In genomic region chr1:25744140-25744581, GRCh38 we compare ENCODE assay signal across 9 cellular contexts. TPM values are rescaled to one million over a fixed set of nuclear protein-coding genes. Genes with fewer than 3 reads are reported as not detected.
DNase-seq lines count a peak whose midpoint lies in the region; ATAC-seq, FAIRE-seq and TF ChIP-seq lines count a peak whose summit lies in the region.
"Had no signal": no experiment of that assay in that cellular context is flagged by ENCODE, and none has a peak within 500 bp of the region (broad histone marks: within the 10 kb centered on the region; RNA-seq: fewer than 3 reads in every experiment).

No MANE protein-coding gene starts in this region.

- peak overlapping the region; percentile 84; the same call in 1 of the 2 replicates for H2BK15ac ChIP-seq in H1 (ENCODE audit: low read length)
- H2BK15ac ChIP-seq in mesenchymal stem cell (ENCODE audit: low read depth, poor library complexity, severe bottlenecking) = peak overlapping the region; percentile 75

- no peak overlapping the region for H3K4me2 ChIP-seq in H1 (ENCODE audit: insufficient read depth in 1 of 2, low read depth in 2 of 2, low read length in 2 of 2)
- H3K4me2 ChIP-seq in mesenchymal stem cell (ENCODE audit: low read length, poor library complexity, severe bottlenecking) = no peak overlapping the region

- no peak overlapping the region for H3K4me3 ChIP-seq in H1 (ENCODE audit: extremely low read depth in 1 of 4, insufficient read depth in 2 of 4, low read depth in 3 of 4, low read length in 4 of 4)
- H3K4me3 ChIP-seq in mesenchymal stem cell (ENCODE audit: insufficient read depth in 1 of 2, low read depth in 1 of 2, low read length in 2 of 2) = peak overlapping the region in 1 of 2 experiments; percentile 27
- H3K4me3 ChIP-seq in aorta (ENCODE audit: low read length in 2 of 2) = no peak overlapping the region

- no peak overlapping the region for H3K14ac ChIP-seq in H1 (ENCODE audit: insufficient read length)
- no peak overlapping the region for H3K14ac ChIP-seq in mesenchymal stem cell (ENCODE audit: low read length in 2 of 2)

- H3K79me1 ChIP-seq in H1 (ENCODE audit: low read depth, low read length) (no peaks in the 10 kb centered on the region), mesenchymal stem cell (replicated peaks; ENCODE audit: low read length, poor library complexity, severe bottlenecking) (no peaks in the 10 kb centered on the region)

- DNase-seq in DMS79 (lab: John Stamatoyannopoulos, UW) (peak; percentile 70), NCI-H524 treated with DMSO at 0.1 percent for 48 hours (lab: John Stamatoyannopoulos, UW) (peak; percentile 43), H1 (ENCODE audit: low read depth in 1 of 2, low spot score in 2 of 2) (peak; percentile 47 to 63), mesenchymal stem cell (peak; percentile 56), aorta (peak; percentile 72 to 77), T-helper 2 cell (no peak)
- no peak for DNase-seq in activated CD8-positive, alpha-beta T cell treated with anti-CD3 and anti-CD28 coated beads for 36 hours

- no peak overlapping the region for H3K56ac ChIP-seq in H1 (replicated peaks; ENCODE audit: insufficient read length, low read depth, low read length)

- H3K79me2 ChIP-seq in H1 (ENCODE audit: control insufficient read depth in 1 of 2, insufficient read depth in 2 of 2, low read length in 2 of 2) = no peaks in the 10 kb centered on the region

- CTCF ChIA-PET in H1 (lab: Charles Lee; ENCODE audit: partially characterized antibody) = interaction anchor here (0.9 to 2.1 kb wide), 12 partner anchors 11 to 171 kb away, joined by 3 to 9 read pairs (median 3); no protein-coding TSS in a partner anchor
- CTCF ChIA-PET in activated CD8-positive, alpha-beta T cell treated with anti-CD3 and anti-CD28 coated beads for 36 hours (lab: Charles Lee) = no interaction called here

- TF ChIP-seq POLR2A in H1 (IDR thresholded peaks at IDR 0.05; ENCODE audit: control extremely low read depth in 1 of 2, low read depth in 2 of 2, low read length in 2 of 2) = no peak

- peak; percentile 61 to 78 for TF ChIP-seq RAD21 in H1 (IDR thresholded peaks at IDR 0.05 in 1 of 2, conservative IDR thresholded peaks at IDR 0.05 in 1 of 2; ENCODE audit: low read depth in 2 of 2, low read length in 2 of 2)

- POLR2A ChIA-PET in H1 (lab: Charles Lee; ENCODE audit: partially characterized antibody) = interaction anchor here (0.9 to 1.0 kb wide), 2 partner anchors 11 to 37 kb away, joined by 3 read pairs; no protein-coding TSS in a partner anchor
- POLR2A ChIA-PET in activated CD8-positive, alpha-beta T cell treated with anti-CD3 and anti-CD28 coated beads for 36 hours (lab: Charles Lee) = interaction anchor here (0.6 kb wide), 1 partner anchor 833 kb away, joined by 3 read pairs; no protein-coding TSS in a partner anchor

- H3K27me3 Mint-ChIP-seq in activated CD8-positive, alpha-beta T cell treated with anti-CD3 and anti-CD28 coated beads for 36 hours = no peaks in the 10 kb centered on the region

- peak; percentile 63 for FAIRE-seq in H1 (lab: Jason Lieb, UNC)

- no peaks in the 10 kb centered on the region for H3K9me3 Mint-ChIP-seq in activated CD8-positive, alpha-beta T cell treated with anti-CD3 and anti-CD28 coated beads for 36 hours

- no peaks in the 10 kb centered on the region for H3K36me3 Mint-ChIP-seq in activated CD8-positive, alpha-beta T cell treated with anti-CD3 and anti-CD28 coated beads for 36 hours (ENCODE audit: low read depth)
- H3K36me3 Mint-ChIP-seq: IgD-negative memory B cell had no signal

- H3K27ac ChIP-seq in H1 (ENCODE audit: low read depth, low read length) (no peak overlapping the region), mesenchymal stem cell (ENCODE audit: low read length, poor library complexity, severe bottlenecking) (no peak overlapping the region), aorta (ENCODE audit: low read depth in 1 of 2, low read length in 2 of 2) (peak overlapping the region; percentile 8 to 95)

- no peak for TF ChIP-seq EP300 in H1 (IDR thresholded peaks at IDR 0.05; ENCODE audit: borderline replicate concordance in 1 of 2, low read depth in 2 of 2, low read length in 2 of 2)

- no peak overlapping the region for H4K5ac ChIP-seq in H1 (ENCODE audit: insufficient read length, low read depth, low read length)

- peaks cover 12 to 34% (median 17%) of the 10 kb centered on the region in 4 experiments for H3K4me1 ChIP-seq in H1 (replicated peaks in 1 of 4; ENCODE audit: control insufficient read depth in 3 of 4, insufficient read depth in 4 of 4, low read length in 3 of 4)
- peaks cover 9% of the 10 kb centered on the region for H3K4me1 ChIP-seq in mesenchymal stem cell (ENCODE audit: control insufficient read depth, insufficient read depth, low read depth, low read length)
- H3K4me1 ChIP-seq in aorta (ENCODE audit: control insufficient read depth in 1 of 2, insufficient read depth in 2 of 2, low read length in 2 of 2) = no peaks in the 10 kb centered on the region

- WGBS in H1 (ENCODE audit: extremely low coverage in 1 of 2, insufficient coverage in 1 of 2, insufficient read length in 1 of 2, insufficient replicate concordance in 2 of 2, low coverage in 1 of 2, low lambda C conversion rate in 2 of 2, missing lambda C conversion rate in 1 of 2), 2 experiments = 59% methylated on average over 8 of the region's 8 CpGs; no CpG with 5 or more reads in 1 of the 2 experiments
- 35% methylated on average over 8 of the region's 8 CpGs for WGBS in mesenchymal stem cell
- WGBS in aorta, 2 donors = 13 to 15% methylated on average over 8 of the region's 8 CpGs

- no peaks in the 10 kb centered on the region for H4K20me1 ChIP-seq in H1 (replicated peaks in 1 of 2; ENCODE audit: control insufficient read depth in 1 of 2, insufficient read depth in 2 of 2, low read length in 2 of 2)

- H3K23me2 ChIP-seq in H1 (ENCODE audit: low read depth, low read length) = no peaks in the 10 kb centered on the region

- H3K9me3 ChIP-seq in H1 (ENCODE audit: insufficient read depth in 2 of 2, low read depth in 1 of 2, low read length in 1 of 2) = no peaks in the 10 kb centered on the region
- no peaks in the 10 kb centered on the region for H3K9me3 ChIP-seq in mesenchymal stem cell (ENCODE audit: control insufficient read depth, low read length)
- H3K9me3 ChIP-seq in aorta (ENCODE audit: control insufficient read depth, low read length) = no peaks in the 10 kb centered on the region

- H3K18ac ChIP-seq in H1 (ENCODE audit: extremely low read depth, low read length) = peak overlapping the region; percentile 9; the same call in 1 of the 2 replicates
- peak overlapping the region; percentile 16 to 33 for H3K18ac ChIP-seq in mesenchymal stem cell (ENCODE audit: low read depth in 1 of 2, low read length in 2 of 2)

- no peaks in the 10 kb centered on the region for H3K36me3 ChIP-seq in H1 (ENCODE audit: control insufficient read depth in 2 of 4, insufficient read depth in 4 of 4, low read length in 3 of 4)
- no peaks in the 10 kb centered on the region for H3K36me3 ChIP-seq in mesenchymal stem cell (ENCODE audit: control insufficient read depth in 1 of 2, insufficient read depth in 2 of 2, low read depth in 1 of 2, low read length in 2 of 2)
- no peaks in the 10 kb centered on the region for H3K36me3 ChIP-seq in aorta (ENCODE audit: control insufficient read depth in 1 of 2, insufficient read depth in 2 of 2, low read length in 1 of 2)

- H2AFZ ChIP-seq in H1 (ENCODE audit: low read length) (0 out of 2 replicates have a peak overlapping the region, but pooled peaks have one; percentile 15), mesenchymal stem cell (ENCODE audit: low read depth, low read length) (no peak overlapping the region)

- no peak overlapping the region for H4K8ac ChIP-seq in H1 (ENCODE audit: extremely low read depth, insufficient read depth, low read length)
- no peak overlapping the region for H4K8ac ChIP-seq in mesenchymal stem cell (ENCODE audit: low read length)

- H3K27ac Mint-ChIP-seq in activated CD8-positive, alpha-beta T cell treated with anti-CD3 and anti-CD28 coated beads for 36 hours = no peak overlapping the region
- H3K27ac Mint-ChIP-seq: IgD-negative memory B cell had no signal

- no peak overlapping the region for H2AK5ac ChIP-seq in H1 (ENCODE audit: low read depth, low read length)
- H2AK5ac ChIP-seq in mesenchymal stem cell (ENCODE audit: low read length, severe bottlenecking) = no peak overlapping the region

- H3K27me3 ChIP-seq in H1 (replicated peaks in 1 of 4; ENCODE audit: control insufficient read depth in 3 of 4, extremely low read depth in 1 of 4, insufficient read depth in 3 of 4, low read length in 3 of 4) = no peaks in the 10 kb centered on the region; a peak in 1 of 7 replicates
- H3K27me3 ChIP-seq in mesenchymal stem cell (ENCODE audit: control insufficient read depth in 1 of 2, insufficient read depth in 1 of 2, low read length in 2 of 2) = peaks cover 0 to 51% of the 10 kb centered on the region in 2 experiments
- H3K27me3 ChIP-seq in aorta (ENCODE audit: control insufficient read depth in 1 of 2, insufficient read depth in 2 of 2, low read length in 1 of 2) = no peaks in the 10 kb centered on the region

- peaks cover 9% of the 10 kb centered on the region for H3K4me1 Mint-ChIP-seq in activated CD8-positive, alpha-beta T cell treated with anti-CD3 and anti-CD28 coated beads for 36 hours (ENCODE audit: low read depth)
- H3K4me1 Mint-ChIP-seq: IgD-negative memory B cell had no signal

- H3K23ac ChIP-seq in H1 (ENCODE audit: insufficient read length) (no peak overlapping the region), mesenchymal stem cell (ENCODE audit: low read length in 2 of 2) (no peak overlapping the region)

- H2BK5ac ChIP-seq in H1 (ENCODE audit: low read depth, low read length) = no peak overlapping the region
- no peak overlapping the region for H2BK5ac ChIP-seq in mesenchymal stem cell (ENCODE audit: low read depth, low read length, poor library complexity, severe bottlenecking)

- H3K4me3 Mint-ChIP-seq in activated CD8-positive, alpha-beta T cell treated with anti-CD3 and anti-CD28 coated beads for 36 hours = no peak overlapping the region
- H3K4me3 Mint-ChIP-seq: IgD-negative memory B cell had no signal

- no peak overlapping the region for H2BK120ac ChIP-seq in H1 (replicated peaks; ENCODE audit: low read depth, low read length)
- no peak overlapping the region for H2BK120ac ChIP-seq in mesenchymal stem cell (ENCODE audit: low read depth, low read length)

- H3K4ac ChIP-seq in H1 (replicated peaks; ENCODE audit: insufficient read length, low read depth, low read length) = no peak overlapping the region
- no peak overlapping the region for H3K4ac ChIP-seq in mesenchymal stem cell (ENCODE audit: low read depth in 1 of 2, low read length in 2 of 2)

- H2BK20ac ChIP-seq in H1 (ENCODE audit: low read length) = peak overlapping the region; percentile 6; the same call in 1 of the 2 replicates

- H2BK12ac ChIP-seq in H1 (ENCODE audit: low read depth, low read length) = peak overlapping the region; percentile 70; the same call in 1 of the 2 replicates
- H2BK12ac ChIP-seq in mesenchymal stem cell (ENCODE audit: low read length in 2 of 2) = peak overlapping the region in 1 of 2 experiments; percentile 6

- intact Hi-C loops in aorta (cut with DNase I) = loop anchor here (5.0 kb wide), 2 partner anchors 47 to 127 kb away; partner anchors contain the start of gene MAN1C1 (in 2 of the 2)
- intact Hi-C loops in activated CD8-positive, alpha-beta T cell treated with anti-CD3 and anti-CD28 coated beads for 36 hours (cut with micrococcal nuclease) = no loop called here

- ATAC-seq in aorta (ENCODE audit: low FRiP score) = peak; percentile 80
- ATAC-seq in activated CD8-positive, alpha-beta T cell treated with anti-CD3 and anti-CD28 coated beads for 36 hours = no peak
- no peak for ATAC-seq in HG02885 (IDR thresholded peaks at IDR 0.05; ENCODE audit: poor library complexity, unreplicated experiment)

- no peak overlapping the region for H4K91ac ChIP-seq in H1 (replicated peaks; ENCODE audit: insufficient read length, low read length)
- no peak overlapping the region for H4K91ac ChIP-seq in mesenchymal stem cell (ENCODE audit: low read length)

- no peak overlapping the region for H3K9ac ChIP-seq in H1 (replicated peaks in 1 of 4; ENCODE audit: extremely low read depth in 1 of 4, low read depth in 3 of 4, low read length in 3 of 4)
- peak overlapping the region; percentile 88 for H3K9ac ChIP-seq in mesenchymal stem cell (ENCODE audit: low read length)

- TF ChIP-seq CTCF in H1 (IDR thresholded peaks at IDR 0.05; ENCODE audit: control extremely low read depth in 1 of 3, insufficient read depth in 1 of 3, low read depth in 1 of 3, low read length in 3 of 3) = peak; percentile 55 to 69 (median 65)
- TF ChIP-seq CTCF in activated CD8-positive, alpha-beta T cell treated with anti-CD3 and anti-CD28 coated beads for 36 hours (IDR thresholded peaks at IDR 0.05) = no peak

RNA-seq across cellular contexts. Expression of gene SELENON, which starts 55.8 kb away (rescaled TPM):
- 77.4 and 77.6 TPM in 2 replicates for total RNA-seq in H1 (2021; fragmentation: NEBNext Ultra II Directional; extraction: Animal tissue kit (Norgen Biotek cat#: 25700))
- polyA plus RNA-seq in H1 (2011; rRNA removed) (43.0 and 67.3 TPM in 2 replicates), aorta (10 to 100 TPM; 13.1 to 36.9 TPM)
- polyA plus RNA-seq in H1 (2011; cell fraction: cytosol; rRNA removed) = 36.6 TPM
- 58.6 TPM for polyA plus RNA-seq in H1 (2011; cell fraction: nucleus; rRNA removed)
- 72.8 to 99.4 TPM (median 83.9 TPM) in 4 replicates for polyA plus RNA-seq in H1 (2012, experiment 1 of 2)
- 89.8 TPM for polyA plus RNA-seq in H1 (2012, experiment 2 of 2)
- 103 TPM for polyA plus RNA-seq in H1 (2013, experiment 1 of 2)
- 109 TPM for polyA plus RNA-seq in H1 (2013, experiment 2 of 2)
- 25.4 and 44.6 TPM in 2 replicates for polyA minus RNA-seq in H1 (2011; rRNA and poly(A)+ RNA removed)
- polyA minus RNA-seq in H1 (2011; cell fraction: cytosol; rRNA and poly(A)+ RNA removed) = 47.6 TPM
- polyA minus RNA-seq in H1 (2011; cell fraction: nucleus; rRNA and poly(A)+ RNA removed) = 23.2 TPM
- polyA plus RNA-seq in mesenchymal stem cell (2013, experiment 1 of 2) = 115 TPM
- 113 TPM for polyA plus RNA-seq in mesenchymal stem cell (2013, experiment 2 of 2)
- total RNA-seq in aorta = 10 to 100 TPM; 68.0 to 79.4 TPM
- total RNA-seq in activated CD8-positive, alpha-beta T cell treated with anti-CD3 and anti-CD28 coated beads for 36 hours = 10 to 100 TPM; 15.3 to 17.7 TPM

Comparison
In these comparisons a context has a peak if more than half of its experiments do, and no peak if none do; other contexts are left out.
1. DNase-seq: peak in DMS79 (single experiment), NCI-H524 treated with DMSO at 0.1 percent for 48 hours (single experiment), H1 (2 of 2), mesenchymal stem cell (single experiment) and aorta (2 of 2); none in activated CD8-positive, alpha-beta T cell treated with anti-CD3 and anti-CD28 coated beads for 36 hours (single experiment) and T-helper 2 cell (0 of 5).
2. H3K27ac ChIP-seq: peak in aorta (2 of 2); none in H1 (single experiment) and mesenchymal stem cell (single experiment).